8 cellular contexts compared by ENCODE assay signal in genomic region chr7:141012044-141012685, GRCh38. TPM values are rescaled to one million over a fixed set of nuclear protein-coding genes. Genes with fewer than 3 reads are reported as not detected.
DNase-seq lines count a peak whose midpoint lies in the region; ATAC-seq and TF ChIP-seq lines count a peak whose summit lies in the region.

No MANE protein-coding gene starts in this region.

- no peaks in the 10 kb centered on the region for H3K9me3 ChIP-seq in adrenal gland (replicated peaks in 1 of 3)

- intact Hi-C loops in adrenal gland (cut with DNase I): loop anchor here (5.0 kb wide), 1 partner anchor 200 kb away; no protein-coding TSS in a partner anchor

- TF ChIP-seq POLR2A in NB4 (IDR thresholded peaks at IDR 0.05; ENCODE audit: extremely low read depth, insufficient read length) (no peak), adrenal gland (IDR thresholded peaks at IDR 0.05) (no peak)

- H3K4me1 ChIP-seq in adrenal gland (replicated peaks in 1 of 2): peaks cover 8 to 12% of the 10 kb centered on the region in 2 donors

- 21 to 28% (median 24%) methylated on average over 3 of the region's 3 CpGs for WGBS in adrenal gland, 4 donors

- ATAC-seq in GM21528 (IDR thresholded peaks at IDR 0.05; ENCODE audit: low FRiP score, unreplicated experiment) (peak; percentile 39), HG02571 (IDR thresholded peaks at IDR 0.05; ENCODE audit: unreplicated experiment) (no peak)

- H3K27ac ChIP-seq in adrenal gland: no peak overlapping the region

- TF ChIP-seq CTCF in NB4 (IDR thresholded peaks at IDR 0.05; ENCODE audit: low read depth, low read length) (peak; percentile 68), adrenal gland (IDR thresholded peaks at IDR 0.05) (peak; percentile 37 to 68 (median 64))

- H3K4me3 ChIP-seq in NB4 (ENCODE audit: low read depth, low read length) (no peak overlapping the region), adrenal gland (no peak overlapping the region)

- no peaks in the 10 kb centered on the region for H3K27me3 ChIP-seq in adrenal gland

- DNase-seq in DMS153 (lab: John Stamatoyannopoulos, UW) (peak; percentile 38), NB4 (ENCODE audit: low read depth) (peak; percentile 79), T-helper 1 cell (peak; percentile 38 to 81 (median 67)), adrenal gland (peak; percentile 44 to 86 (median 64)), hippocampal formation (lab: John Stamatoyannopoulos, UW) (peak; percentile 20 to 63)
- peak; percentile 64 to 73 (median 72) for DNase-seq in stimulated activated CD4-positive, alpha-beta T cell treated with anti-CD3 and anti-CD28 coated beads, Interleukin-12 subunit alpha, Interleukin-12 subunit beta, amount 100 ng/mL, for 48 hours (ENCODE audit: low read depth in 2 of 3, low spot score in 1 of 3)

- peaks cover 0 to 21% of the 10 kb centered on the region in 2 donors for H3K36me3 ChIP-seq in adrenal gland (replicated peaks in 1 of 2)

RNA-seq across cellular contexts. Expression of gene MRPS33, which starts 2.6 kb away (rescaled TPM):
- 10 to 100 TPM; 19.7 to 84.2 (median 52.2) TPM for total RNA-seq in adrenal gland
- 100 to 1,000 TPM in 1 of 3 donors, 10 to 100 TPM in 2; 44.7 to 156 (median 60.0) TPM for polyA plus RNA-seq in adrenal gland
